Comparison of ENCODE assay signal across 14 cellular contexts in genomic region chr20:5602346-5602745, GRCh38. TPM values are rescaled to one million over a fixed set of nuclear protein-coding genes. Genes with fewer than 3 reads are reported as not detected.
DNase-seq lines count a peak whose midpoint lies in the region; ATAC-seq and TF ChIP-seq lines count a peak whose summit lies in the region.
"Had no signal": no experiment of that assay in that cellular context is flagged by ENCODE, and none has a peak within 500 bp of the region (broad histone marks: within the 10 kb centered on the region; RNA-seq: fewer than 3 reads in every experiment).

No MANE protein-coding gene starts in this region.

- H3K4me2 ChIP-seq in IMR-90 (ENCODE audit: low read depth, low read length) = no peak overlapping the region

- no peak overlapping the region for H3K4me3 Mint-ChIP-seq in activated CD4-positive, alpha-beta T cell treated with anti-CD3 and anti-CD28 coated beads, Interleukin-2, amount 10 ng/mL, durations not matched to agents 24 days and 14 days
- H3K4me3 Mint-ChIP-seq in memory B cell = no peak overlapping the region
- no peak overlapping the region for H3K4me3 Mint-ChIP-seq in glutamatergic neuron (ENCODE audit: unreplicated experiment)

- peaks cover 51% of the 10 kb centered on the region for H3K36me3 Mint-ChIP-seq in activated CD4-positive, alpha-beta T cell treated with anti-CD3 and anti-CD28 coated beads, Interleukin-2, amount 10 ng/mL, durations not matched to agents 24 days and 14 days (ENCODE audit: low read depth)
- H3K36me3 Mint-ChIP-seq in memory B cell (peaks cover 32% of the 10 kb centered on the region), glutamatergic neuron (ENCODE audit: unreplicated experiment) (no peaks in the 10 kb centered on the region)

- no peak overlapping the region for H3K4ac ChIP-seq in IMR-90 (ENCODE audit: low read depth, low read length)

- H2AK9ac ChIP-seq in IMR-90 (replicated peaks; ENCODE audit: low read depth, low read length, poor library complexity) = no peak overlapping the region

- H3K27ac Mint-ChIP-seq in activated CD4-positive, alpha-beta T cell treated with anti-CD3 and anti-CD28 coated beads, Interleukin-2, amount 10 ng/mL, durations not matched to agents 24 days and 14 days = peak overlapping the region; percentile 61
- peak overlapping the region; percentile 84 for H3K27ac Mint-ChIP-seq in memory B cell
- H3K27ac Mint-ChIP-seq in glutamatergic neuron (ENCODE audit: unreplicated experiment) = no peak overlapping the region
- H3K27ac Mint-ChIP-seq: progenitor cell of endocrine pancreas had no signal

- no peak overlapping the region for H2AFZ ChIP-seq in IMR-90 (replicated peaks; ENCODE audit: low read length, poor library complexity)

- no peak overlapping the region for H2BK15ac ChIP-seq in IMR-90 (ENCODE audit: low read depth, low read length)

- H3K79me1 ChIP-seq in IMR-90 (ENCODE audit: low read depth in 1 of 2, low read length in 2 of 2) = peaks cover 23 to 76% of the 10 kb centered on the region in 2 experiments

- no peak overlapping the region for H3K14ac ChIP-seq in IMR-90 (replicated peaks; ENCODE audit: low read depth, low read length)

- no peak overlapping the region for H4K8ac ChIP-seq in IMR-90 (ENCODE audit: low read depth in 2 of 2, low read length in 2 of 2)

- H3K36me3 ChIP-seq in IMR-90 (ENCODE audit: control insufficient read depth, insufficient read depth, low read length) = peaks cover 46% of the 10 kb centered on the region
- peaks cover 0 to 24% of the 10 kb centered on the region in 2 donors for H3K36me3 ChIP-seq in adrenal gland (replicated peaks in 1 of 2)

- H4K5ac ChIP-seq in IMR-90 (ENCODE audit: low read depth, low read length) = no peak overlapping the region

- H3K9me1 ChIP-seq in IMR-90 (ENCODE audit: insufficient read depth, low read length) = peaks cover 17% of the 10 kb centered on the region

- intact Hi-C loops in activated CD4-positive, alpha-beta T cell treated with anti-CD3 and anti-CD28 coated beads, Interleukin-2, amount 10 ng/mL, durations not matched to agents 24 days and 14 days (cut with micrococcal nuclease) = no loop called here
- intact Hi-C loops in IMR-90 (cut with micrococcal nuclease) = no loop called here
- intact Hi-C loops in adrenal gland (cut with DNase I) = no loop called here

- no peaks in the 10 kb centered on the region for H3K27me3 Mint-ChIP-seq in activated CD4-positive, alpha-beta T cell treated with anti-CD3 and anti-CD28 coated beads, Interleukin-2, amount 10 ng/mL, durations not matched to agents 24 days and 14 days
- no peaks in the 10 kb centered on the region for H3K27me3 Mint-ChIP-seq in memory B cell
- no peaks in the 10 kb centered on the region for H3K27me3 Mint-ChIP-seq in glutamatergic neuron (ENCODE audit: unreplicated experiment)
- H3K27me3 Mint-ChIP-seq: progenitor cell of endocrine pancreas had no signal

- H3K56ac ChIP-seq in IMR-90 (ENCODE audit: extremely low read depth, insufficient read depth, low read length) = no peak overlapping the region

- peak overlapping the region; percentile 21; the same call in 1 of the 2 replicates for H2AK5ac ChIP-seq in IMR-90 (ENCODE audit: low read depth, low read length)

- TF ChIP-seq RAD21 in IMR-90 (IDR thresholded peaks at IDR 0.05; ENCODE audit: low read length) = no peak

- no peak overlapping the region for H2BK20ac ChIP-seq in IMR-90 (ENCODE audit: low read depth, low read length)

- dilution Hi-C loops in IMR-90 (cut with HindIII; ENCODE audit: low sequenced_read_pairs, unreplicated experiment) = no loop called here

- no peak overlapping the region for H2BK120ac ChIP-seq in IMR-90 (ENCODE audit: low read depth, low read length)

- H2BK5ac ChIP-seq in IMR-90 (ENCODE audit: low read depth, low read length, poor library complexity, severe bottlenecking) = no peak overlapping the region

- BruUV-seq in IMR-90 (replicated peaks; lab: Mats Ljungman, UMichigan) = no TSS peak

- no peak overlapping the region for H4K91ac ChIP-seq in IMR-90 (ENCODE audit: insufficient read depth, low read depth, low read length)

- H3K9me3 ChIP-seq in IMR-90 (ENCODE audit: control insufficient read depth, insufficient read depth, low read length) (no peaks in the 10 kb centered on the region), adrenal gland (replicated peaks in 1 of 3) (no peaks in the 10 kb centered on the region)
- H3K9me3 ChIP-seq: transverse colon had no signal

- no peak overlapping the region for H3K4me3 ChIP-seq in IMR-90 (ENCODE audit: insufficient read depth, low read depth, low read length)
- H3K4me3 ChIP-seq in adrenal gland = no peak overlapping the region
- H3K4me3 ChIP-seq: transverse colon had no signal

- ATAC-seq in IMR-90 (ENCODE audit: low read depth) (peak; percentile 80), memory B cell (ENCODE audit: low read depth) (no peak)

- in situ Hi-C loops in IMR-90 (cut with MboI; ENCODE audit: low sequenced_read_pairs) = no loop called here

- TF ChIP-seq POLR2A in IMR-90 (IDR thresholded peaks at IDR 0.05; ENCODE audit: low read depth, low read length) (no peak), adrenal gland (IDR thresholded peaks at IDR 0.05) (no peak)

- WGBS in IMR-90 (ENCODE audit: extremely low coverage in 2 of 2, insufficient read length in 1 of 2), 2 experiments = 80% methylated on average over 1 of the region's 5 CpGs; no CpG with 5 or more reads in 1 of the 2 experiments
- 52 to 76% (median 66%) methylated on average over 4 to 5 of the region's 5 CpGs for WGBS in adrenal gland, 4 donors

- CTCF ChIA-PET in IMR-90 (lab: Yijun Ruan, JAX) = no interaction called here

- TF ChIP-seq CTCF in IMR-90 (conservative IDR thresholded peaks at IDR 0.05; ENCODE audit: low read depth, low read length) (no peak), glutamatergic neuron (IDR thresholded peaks at IDR 0.05; ENCODE audit: partially characterized antibody, unreplicated experiment) (no peak), adrenal gland (IDR thresholded peaks at IDR 0.05) (no peak)

- H3K9me3 Mint-ChIP-seq in activated CD4-positive, alpha-beta T cell treated with anti-CD3 and anti-CD28 coated beads, Interleukin-2, amount 10 ng/mL, durations not matched to agents 24 days and 14 days = no peaks in the 10 kb centered on the region
- no peaks in the 10 kb centered on the region for H3K9me3 Mint-ChIP-seq in memory B cell
- H3K9me3 Mint-ChIP-seq in glutamatergic neuron (ENCODE audit: unreplicated experiment) = no peaks in the 10 kb centered on the region

- DNase-seq in activated CD4-positive, alpha-beta T cell treated with anti-CD3 and anti-CD28 coated beads, Interleukin-2, amount 10 ng/mL, durations not matched to agents 24 days and 14 days = no peak
- no peak for DNase-seq in activated CD4-positive, alpha-beta T cell treated with anti-CD3 and anti-CD28 coated beads, Interleukin-2, amount 50 U/mL, for 1 hour
- DNase-seq in IMR-90 = peak; percentile 45
- DNase-seq in amniotic epithelial cell (ENCODE audit: low read depth) = peak; percentile 36
- DNase-seq in memory B cell (ENCODE audit: low spot score in 2 of 2) = no peak
- DNase-seq in glutamatergic neuron = no peak
- DNase-seq in NCI-H2171 (lab: John Stamatoyannopoulos, UW) = no peak
- DNase-seq in adrenal gland = no peak
- DNase-seq: dermis blood vessel endothelial cell; NCI-H1105; NCI-H446; stimulated activated CD4-positive, alpha-beta T cell treated with anti-CD3 and anti-CD28 coated beads, Interleukin-15, amount 100 ng/mL, for 24 hours; transverse colon had no signal

- no peak overlapping the region for H3K9ac ChIP-seq in IMR-90 (ENCODE audit: low read depth, low read length)

- POLR2A ChIA-PET in IMR-90 (lab: Charles Lee; ENCODE audit: unreplicated experiment) = no interaction called here

- no peak overlapping the region for H3K18ac ChIP-seq in IMR-90 (ENCODE audit: low read depth, low read length)

- no peak overlapping the region for H3K23ac ChIP-seq in IMR-90 (ENCODE audit: low read depth, low read length)

- H3K27ac ChIP-seq in IMR-90 (ENCODE audit: insufficient read depth, low read length) = no peak overlapping the region
- peak overlapping the region in 1 of 5 donors; percentile 2 for H3K27ac ChIP-seq in adrenal gland

- H3K27me3 ChIP-seq in IMR-90 (ENCODE audit: control insufficient read depth, insufficient read depth, low read length) (no peaks in the 10 kb centered on the region), adrenal gland (no peaks in the 10 kb centered on the region)
- H3K27me3 ChIP-seq: transverse colon had no signal

- H3K4me1 ChIP-seq in IMR-90 (ENCODE audit: control insufficient read depth, insufficient read depth, low read length) = peaks cover 12% of the 10 kb centered on the region
- peaks cover 18 to 33% of the 10 kb centered on the region in 2 donors for H3K4me1 ChIP-seq in adrenal gland (replicated peaks in 1 of 2)

- peaks cover 74% of the 10 kb centered on the region for H4K20me1 ChIP-seq in IMR-90 (ENCODE audit: insufficient read depth, low read length)

- peaks cover 48% of the 10 kb centered on the region for H3K4me1 Mint-ChIP-seq in activated CD4-positive, alpha-beta T cell treated with anti-CD3 and anti-CD28 coated beads, Interleukin-2, amount 10 ng/mL, durations not matched to agents 24 days and 14 days
- peaks cover 46% of the 10 kb centered on the region for H3K4me1 Mint-ChIP-seq in memory B cell
- H3K4me1 Mint-ChIP-seq in glutamatergic neuron (ENCODE audit: low read depth, unreplicated experiment) = peaks cover 4% of the 10 kb centered on the region

TF ChIP-seq in IMR-90, 13 proteins besides CTCF, POLR2A, EP300 and RAD21 (continues in another document):
- TF ChIP-seq SMC3 (IDR thresholded peaks at IDR 0.05; ENCODE audit: low read depth, low read length) = no peak
- TF ChIP-seq ELK1 (IDR thresholded peaks at IDR 0.05; ENCODE audit: borderline replicate concordance, low read depth, low read length) = no peak
- TF ChIP-seq MAZ (IDR thresholded peaks at IDR 0.05; ENCODE audit: borderline replicate concordance, low read depth, low read length) = no peak
- TF ChIP-seq RCOR1 (IDR thresholded peaks at IDR 0.05; ENCODE audit: insufficient replicate concordance, low read length) = no peak

RNA-seq across cellular contexts. Expression of gene GPCPD1, which starts 8.5 kb away (rescaled TPM):
- total RNA-seq in activated CD4-positive, alpha-beta T cell treated with anti-CD3 and anti-CD28 coated beads, Interleukin-2, amount 10 ng/mL, durations not matched to agents 24 days and 14 days = 34.8 and 37.7 TPM in 2 replicates
- total RNA-seq in IMR-90 (2012; rRNA removed) (10.8 and 15.6 TPM in 2 replicates), glutamatergic neuron (ENCODE audit: unreplicated experiment) (31.8 TPM), adrenal gland (10 to 100 TPM in 6 of 8 donors, 1 to 10 TPM in 2; 8.4 to 39.8 (median 35.2) TPM)
- polyA plus RNA-seq in IMR-90 (2012; rRNA removed) (7.3 and 9.5 TPM in 2 replicates), adrenal gland (10 to 100 TPM; 30.7 to 44.0 (median 42.8) TPM)
- 1.3 and 1.7 TPM in 2 replicates for polyA plus RNA-seq in IMR-90 (2012; cell fraction: cytosol; rRNA removed)
- polyA plus RNA-seq in IMR-90 (2012; cell fraction: nucleus; rRNA removed; ENCODE audit: low replicate concordance) = 4.9 and 39.2 TPM in 2 replicates

Comparison
In these comparisons a context has a peak if more than half of its experiments do, and no peak if none do; other contexts are left out.
1. DNase-seq: peak in IMR-90 (single experiment) and amniotic epithelial cell (single experiment); none in activated CD4-positive, alpha-beta T cell treated with anti-CD3 and anti-CD28 coated beads, Interleukin-2, amount 10 ng/mL, durations not matched to agents 24 days and 14 days (single experiment), activated CD4-positive, alpha-beta T cell treated with anti-CD3 and anti-CD28 coated beads, Interleukin-2, amount 50 U/mL, for 1 hour (single experiment), memory B cell (0 of 2), glutamatergic neuron (single experiment), NCI-H2171 (single experiment) and adrenal gland (0 of 7).